In the genomic region with DNA sequence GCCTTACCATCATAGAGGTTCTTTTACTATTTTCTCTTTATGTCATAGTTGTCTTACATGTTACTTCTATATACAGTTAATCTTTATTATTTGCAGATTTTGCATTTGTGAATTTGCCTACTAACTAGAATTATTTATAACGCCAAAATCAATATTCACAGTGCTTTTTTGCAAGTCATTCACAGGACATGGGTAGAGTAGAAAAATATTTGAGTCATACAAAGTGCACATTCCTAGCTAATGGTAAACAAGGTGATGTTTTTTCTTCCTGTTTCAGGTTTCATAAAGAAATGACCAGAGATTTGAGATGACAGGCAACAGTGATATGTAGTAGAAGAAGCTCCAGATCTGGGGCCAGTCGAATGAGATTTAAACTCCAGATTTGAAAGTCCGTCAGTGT, we compare ENCODE assay signal across 2 cellular contexts.
TF ChIP-seq lines count a peak whose summit lies in the region.

No MANE protein-coding gene starts in this region.

TF ChIP-seq in IMR-90, 13 proteins besides CTCF, POLR2A, EP300 and RAD21:
- TF ChIP-seq NFE2L2 (IDR thresholded peaks at IDR 0.05; ENCODE audit: low read depth, low read length) (peak; percentile 48; the same call in 1 of the 2 replicates), RFX5 (IDR thresholded peaks at IDR 0.05; ENCODE audit: low read depth, low read length) (no peak)
- TF ChIP-seq, protein P1, sequence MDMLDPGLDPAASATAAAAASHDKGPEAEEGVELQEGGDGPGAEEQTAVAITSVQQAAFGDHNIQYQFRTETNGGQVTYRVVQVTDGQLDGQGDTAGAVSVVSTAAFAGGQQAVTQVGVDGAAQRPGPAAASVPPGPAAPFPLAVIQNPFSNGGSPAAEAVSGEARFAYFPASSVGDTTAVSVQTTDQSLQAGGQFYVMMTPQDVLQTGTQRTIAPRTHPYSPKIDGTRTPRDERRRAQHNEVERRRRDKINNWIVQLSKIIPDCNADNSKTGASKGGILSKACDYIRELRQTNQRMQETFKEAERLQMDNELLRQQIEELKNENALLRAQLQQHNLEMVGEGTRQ (IDR thresholded peaks at IDR 0.05; ENCODE audit: low read depth, low read length): no peak

TF ChIP-seq in K562, 482 proteins besides CTCF, POLR2A, EP300 and RAD21:
- TF ChIP-seq, protein P2, sequence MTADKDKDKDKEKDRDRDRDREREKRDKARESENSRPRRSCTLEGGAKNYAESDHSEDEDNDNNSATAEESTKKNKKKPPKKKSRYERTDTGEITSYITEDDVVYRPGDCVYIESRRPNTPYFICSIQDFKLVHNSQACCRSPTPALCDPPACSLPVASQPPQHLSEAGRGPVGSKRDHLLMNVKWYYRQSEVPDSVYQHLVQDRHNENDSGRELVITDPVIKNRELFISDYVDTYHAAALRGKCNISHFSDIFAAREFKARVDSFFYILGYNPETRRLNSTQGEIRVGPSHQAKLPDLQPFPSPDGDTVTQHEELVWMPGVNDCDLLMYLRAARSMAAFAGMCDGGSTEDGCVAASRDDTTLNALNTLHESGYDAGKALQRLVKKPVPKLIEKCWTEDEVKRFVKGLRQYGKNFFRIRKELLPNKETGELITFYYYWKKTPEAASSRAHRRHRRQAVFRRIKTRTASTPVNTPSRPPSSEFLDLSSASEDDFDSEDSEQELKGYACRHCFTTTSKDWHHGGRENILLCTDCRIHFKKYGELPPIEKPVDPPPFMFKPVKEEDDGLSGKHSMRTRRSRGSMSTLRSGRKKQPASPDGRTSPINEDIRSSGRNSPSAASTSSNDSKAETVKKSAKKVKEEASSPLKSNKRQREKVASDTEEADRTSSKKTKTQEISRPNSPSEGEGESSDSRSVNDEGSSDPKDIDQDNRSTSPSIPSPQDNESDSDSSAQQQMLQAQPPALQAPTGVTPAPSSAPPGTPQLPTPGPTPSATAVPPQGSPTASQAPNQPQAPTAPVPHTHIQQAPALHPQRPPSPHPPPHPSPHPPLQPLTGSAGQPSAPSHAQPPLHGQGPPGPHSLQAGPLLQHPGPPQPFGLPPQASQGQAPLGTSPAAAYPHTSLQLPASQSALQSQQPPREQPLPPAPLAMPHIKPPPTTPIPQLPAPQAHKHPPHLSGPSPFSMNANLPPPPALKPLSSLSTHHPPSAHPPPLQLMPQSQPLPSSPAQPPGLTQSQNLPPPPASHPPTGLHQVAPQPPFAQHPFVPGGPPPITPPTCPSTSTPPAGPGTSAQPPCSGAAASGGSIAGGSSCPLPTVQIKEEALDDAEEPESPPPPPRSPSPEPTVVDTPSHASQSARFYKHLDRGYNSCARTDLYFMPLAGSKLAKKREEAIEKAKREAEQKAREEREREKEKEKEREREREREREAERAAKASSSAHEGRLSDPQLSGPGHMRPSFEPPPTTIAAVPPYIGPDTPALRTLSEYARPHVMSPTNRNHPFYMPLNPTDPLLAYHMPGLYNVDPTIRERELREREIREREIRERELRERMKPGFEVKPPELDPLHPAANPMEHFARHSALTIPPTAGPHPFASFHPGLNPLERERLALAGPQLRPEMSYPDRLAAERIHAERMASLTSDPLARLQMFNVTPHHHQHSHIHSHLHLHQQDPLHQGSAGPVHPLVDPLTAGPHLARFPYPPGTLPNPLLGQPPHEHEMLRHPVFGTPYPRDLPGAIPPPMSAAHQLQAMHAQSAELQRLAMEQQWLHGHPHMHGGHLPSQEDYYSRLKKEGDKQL (CRISPR knock-in tag; IDR thresholded peaks at IDR 0.05; ENCODE audit: borderline replicate concordance): no peak
- peak; percentile 48 for TF ChIP-seq MAFG (tag; conservative IDR thresholded peaks at IDR 0.05)
- TF ChIP-seq HDGF (IDR thresholded peaks at IDR 0.05): no peak
- peak; percentile 18; the same call in 1 of the 2 replicates for TF ChIP-seq C11orf30 (IDR thresholded peaks at IDR 0.05; ENCODE audit: low read depth)
- TF ChIP-seq, protein P3, sequence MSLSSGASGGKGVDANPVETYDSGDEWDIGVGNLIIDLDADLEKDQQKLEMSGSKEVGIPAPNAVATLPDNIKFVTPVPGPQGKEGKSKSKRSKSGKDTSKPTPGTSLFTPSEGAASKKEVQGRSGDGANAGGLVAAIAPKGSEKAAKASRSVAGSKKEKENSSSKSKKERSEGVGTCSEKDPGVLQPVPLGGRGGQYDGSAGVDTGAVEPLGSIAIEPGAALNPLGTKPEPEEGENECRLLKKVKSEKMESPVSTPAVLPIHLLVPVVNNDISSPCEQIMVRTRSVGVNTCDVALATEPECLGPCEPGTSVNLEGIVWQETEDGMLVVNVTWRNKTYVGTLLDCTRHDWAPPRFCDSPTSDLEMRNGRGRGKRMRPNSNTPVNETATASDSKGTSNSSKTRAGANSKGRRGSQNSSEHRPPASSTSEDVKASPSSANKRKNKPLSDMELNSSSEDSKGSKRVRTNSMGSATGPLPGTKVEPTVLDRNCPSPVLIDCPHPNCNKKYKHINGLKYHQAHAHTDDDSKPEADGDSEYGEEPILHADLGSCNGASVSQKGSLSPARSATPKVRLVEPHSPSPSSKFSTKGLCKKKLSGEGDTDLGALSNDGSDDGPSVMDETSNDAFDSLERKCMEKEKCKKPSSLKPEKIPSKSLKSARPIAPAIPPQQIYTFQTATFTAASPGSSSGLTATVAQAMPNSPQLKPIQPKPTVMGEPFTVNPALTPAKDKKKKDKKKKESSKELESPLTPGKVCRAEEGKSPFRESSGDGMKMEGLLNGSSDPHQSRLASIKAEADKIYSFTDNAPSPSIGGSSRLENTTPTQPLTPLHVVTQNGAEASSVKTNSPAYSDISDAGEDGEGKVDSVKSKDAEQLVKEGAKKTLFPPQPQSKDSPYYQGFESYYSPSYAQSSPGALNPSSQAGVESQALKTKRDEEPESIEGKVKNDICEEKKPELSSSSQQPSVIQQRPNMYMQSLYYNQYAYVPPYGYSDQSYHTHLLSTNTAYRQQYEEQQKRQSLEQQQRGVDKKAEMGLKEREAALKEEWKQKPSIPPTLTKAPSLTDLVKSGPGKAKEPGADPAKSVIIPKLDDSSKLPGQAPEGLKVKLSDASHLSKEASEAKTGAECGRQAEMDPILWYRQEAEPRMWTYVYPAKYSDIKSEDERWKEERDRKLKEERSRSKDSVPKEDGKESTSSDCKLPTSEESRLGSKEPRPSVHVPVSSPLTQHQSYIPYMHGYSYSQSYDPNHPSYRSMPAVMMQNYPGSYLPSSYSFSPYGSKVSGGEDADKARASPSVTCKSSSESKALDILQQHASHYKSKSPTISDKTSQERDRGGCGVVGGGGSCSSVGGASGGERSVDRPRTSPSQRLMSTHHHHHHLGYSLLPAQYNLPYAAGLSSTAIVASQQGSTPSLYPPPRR (CRISPR knock-in tag; IDR thresholded peaks at IDR 0.05; ENCODE audit: borderline replicate concordance): no peak
- peak; percentile 69 for TF ChIP-seq ZNF316 (IDR thresholded peaks at IDR 0.05)
- TF ChIP-seq NFE2 (IDR thresholded peaks at IDR 0.05; ENCODE audit: low read depth): peak; percentile 14; the same call in 1 of the 2 replicates
